ENCODE assay signal across 20 cellular contexts in the genomic region with DNA sequence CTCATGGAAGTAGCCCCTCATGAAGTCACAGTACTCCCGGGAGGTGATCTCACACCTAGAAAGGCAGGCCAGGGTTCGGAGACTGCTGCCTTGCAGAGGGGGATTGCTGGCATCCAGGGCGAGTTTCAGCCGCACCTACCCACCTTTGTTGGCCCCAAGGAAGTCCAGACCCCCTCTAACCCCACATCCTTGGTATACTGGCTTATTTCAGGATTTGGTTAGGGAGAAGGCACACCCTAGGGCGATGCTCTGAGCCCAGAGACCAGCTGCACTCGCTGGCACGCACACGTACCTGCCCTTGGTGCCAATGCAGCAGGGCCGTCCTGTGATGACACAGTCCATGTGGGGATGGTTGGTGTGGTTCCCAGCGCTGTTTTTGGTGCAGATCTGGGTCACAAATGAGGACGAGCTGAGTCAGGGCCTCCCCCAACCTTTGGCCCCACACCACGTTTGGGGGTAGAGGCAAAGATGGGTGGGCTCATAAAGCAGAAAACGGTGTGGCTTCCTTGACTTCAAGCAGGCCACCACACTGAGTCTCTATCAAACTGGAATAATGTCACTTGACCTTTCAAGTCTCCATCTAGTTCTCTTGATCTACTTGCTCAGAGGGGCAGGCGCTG. TPM values are rescaled to one million over a fixed set of nuclear protein-coding genes. Genes with fewer than 3 reads are reported as not detected.
DNase-seq lines count a peak whose midpoint lies in the region; ATAC-seq, FAIRE-seq and TF ChIP-seq lines count a peak whose summit lies in the region.
"Had no signal": no experiment of that assay in that cellular context is flagged by ENCODE, and none has a peak within 500 bp of the region (broad histone marks: within the 10 kb centered on the region; RNA-seq: fewer than 3 reads in every experiment).

No MANE protein-coding gene starts in this region.

- H3K4me2 ChIP-seq in K562 (ENCODE audit: insufficient read depth, low read length) (no peak overlapping the region), osteoblast (ENCODE audit: insufficient read depth, low read length) (no peak overlapping the region)

- H3K4me3 ChIP-seq in heart left ventricle, result no peak overlapping the region
- H3K4me3 ChIP-seq in GM06990 (replicated peaks; ENCODE audit: low read depth, low read length), result no peak overlapping the region
- no peak overlapping the region for H3K4me3 ChIP-seq in K562
- H3K4me3 ChIP-seq in osteoblast (ENCODE audit: insufficient read depth, low read length), result no peak overlapping the region
- H3K4me3 ChIP-seq: GM23248 had no signal

- H4K20me1 ChIP-seq in K562 (replicated peaks; ENCODE audit: control insufficient read depth, insufficient read depth, low read length) (no peaks in the 10 kb centered on the region; the same call in none of the 2 replicates), osteoblast (ENCODE audit: insufficient read depth, low read length) (peaks cover 22% of the 10 kb centered on the region)

- H2AFZ ChIP-seq in K562 (ENCODE audit: low read depth, low read length) (no peak overlapping the region), osteoblast (ENCODE audit: low read length) (no peak overlapping the region)
- H2AFZ ChIP-seq: GM23248 had no signal

- CTCF ChIA-PET in K562 (lab: Yijun Ruan, JAX; ENCODE audit: low intra/inter-chr PET ratio), result no interaction called here

- POLR2A ChIA-PET in K562 (lab: Yijun Ruan, JAX), result interaction anchor here (2.1 kb wide), 1 partner anchor 11 kb away, joined by 18 read pairs; a partner anchor contains a TSS

- in situ Hi-C loops in K562 (cut with MboI), result no loop called here

- intact Hi-C loops in left ventricle myocardium superior (cut with micrococcal nuclease), result no loop called here
- intact Hi-C loops in heart left ventricle (cut with DNase I), result no loop called here
- intact Hi-C loops in K562 (cut with micrococcal nuclease), result no loop called here

- no peak for TF ChIP-seq CTCF in heart left ventricle (IDR thresholded peaks at IDR 0.05)
- TF ChIP-seq CTCF in GM06990 (IDR thresholded peaks at IDR 0.05; ENCODE audit: insufficient read depth, low read length, poor library complexity, severe bottlenecking), result no peak
- no peak for TF ChIP-seq CTCF in K562 (IDR thresholded peaks at IDR 0.05 in 2 of 3, conservative IDR thresholded peaks at IDR 0.05 in 1 of 3; ENCODE audit: insufficient read depth in 2 of 3, low read depth in 1 of 3, low read length in 3 of 3)
- TF ChIP-seq CTCF in osteoblast (IDR thresholded peaks at IDR 0.05; ENCODE audit: extremely low read depth, low read depth, low read length), result no peak

- FAIRE-seq in K562 (lab: Jason Lieb, UNC), result no peak
- FAIRE-seq: A204.1, GM12891, H54 had no signal

- peak; percentile 10 for DNase-seq in left ventricle myocardium superior
- no peak for DNase-seq in heart left ventricle
- peak; percentile 3 for DNase-seq in GM06990 (ENCODE audit: extremely low read depth, insufficient read length)
- no peak for DNase-seq in K562 (ENCODE audit: extremely low read depth in 1 of 4, low spot score in 3 of 4)
- DNase-seq in osteoblast (ENCODE audit: insufficient read length, low spot score, missing footprints), result peak; percentile 66
- DNase-seq in NCI-H774 (lab: John Stamatoyannopoulos, UW), result no peak
- DNase-seq: ACHN; CD4-positive, CD25-positive, alpha-beta regulatory T cell; COR-L47; GF-D8; GM23248; HCEC 1CT; IMR-90; KBM-7 had no signal

- TF ChIP-seq RAD21 in K562 (CRISPR knock-in tag; conservative IDR thresholded peaks at IDR 0.05 in 1 of 2, IDR thresholded peaks at IDR 0.05 in 1 of 2), result no peak

- ATAC-seq in left ventricle myocardium superior, result no peak
- no peak for ATAC-seq in heart left ventricle
- no peak for ATAC-seq in K562
- no peak for ATAC-seq in GM18511 (IDR thresholded peaks at IDR 0.05; ENCODE audit: unreplicated experiment)

- H3K9me3 ChIP-seq in heart left ventricle (no peaks in the 10 kb centered on the region), K562 (replicated peaks; ENCODE audit: control insufficient read depth, insufficient read depth, low read depth, low read length) (no peaks in the 10 kb centered on the region), osteoblast (ENCODE audit: low read depth, low read length) (no peaks in the 10 kb centered on the region)
- H3K9me3 ChIP-seq: BE2C had no signal

- TF ChIP-seq EP300 in K562 (IDR thresholded peaks at IDR 0.05; ENCODE audit: low read length), result no peak

- peaks cover 4 to 95% (median 90%) of the 10 kb centered on the region in 9 donors for H3K36me3 ChIP-seq in heart left ventricle
- peaks cover 28% of the 10 kb centered on the region for H3K36me3 ChIP-seq in GM06990 (ENCODE audit: control insufficient read depth, insufficient read depth, low read length)
- peaks cover 44% of the 10 kb centered on the region for H3K36me3 ChIP-seq in K562 (ENCODE audit: control insufficient read depth, insufficient read depth, low read length)
- peaks cover 82% of the 10 kb centered on the region for H3K36me3 ChIP-seq in osteoblast (ENCODE audit: insufficient read depth, low read length)

- H3K27ac ChIP-seq in heart left ventricle, result no peak overlapping the region
- H3K27ac ChIP-seq in K562 (ENCODE audit: extremely low read depth, low read depth, low read length), result no peak overlapping the region
- no peak overlapping the region for H3K27ac ChIP-seq in osteoblast (ENCODE audit: low read depth, low read length)
- H3K27ac ChIP-seq: GM23248 had no signal

- H3K4me1 ChIP-seq in heart left ventricle (peaks cover 0 to 5% (median 0%) of the 10 kb centered on the region in 12 donors), K562 (replicated peaks in 1 of 2; ENCODE audit: control insufficient read depth in 2 of 2, insufficient read depth in 2 of 2, low read length in 2 of 2) (peaks cover 5 to 26% of the 10 kb centered on the region in 2 experiments; a peak in 2 of 5 replicates), osteoblast (ENCODE audit: insufficient read depth, low read length) (peaks cover under 1% of the 10 kb centered on the region)
- H3K4me1 ChIP-seq: BE2C had no signal

- no peaks in the 10 kb centered on the region for H3K27me3 ChIP-seq in heart left ventricle
- no peaks in the 10 kb centered on the region for H3K27me3 ChIP-seq in GM06990 (replicated peaks; ENCODE audit: control insufficient read depth, insufficient read depth, low read length)
- no peaks in the 10 kb centered on the region for H3K27me3 ChIP-seq in K562 (ENCODE audit: control insufficient read depth in 2 of 2, insufficient read depth in 2 of 2, low read length in 2 of 2)
- no peaks in the 10 kb centered on the region for H3K27me3 ChIP-seq in osteoblast (ENCODE audit: insufficient read depth, low read length)

- no peak overlapping the region; a peak in 1 of 4 replicates for H3K9ac ChIP-seq in K562 (ENCODE audit: insufficient read depth in 1 of 2, low read depth in 2 of 2, low read length in 2 of 2)
- H3K9ac ChIP-seq: GM23248 had no signal

- H3K9me1 ChIP-seq in K562 (ENCODE audit: control insufficient read depth, insufficient read depth, low read length), result peaks cover 2% of the 10 kb centered on the region

- TF ChIP-seq POLR2A in heart left ventricle (IDR thresholded peaks at IDR 0.05) (no peak), K562 (conservative IDR thresholded peaks at IDR 0.05) (0 out of 2 replicates have a peak, but pooled peaks have one; percentile 12)

- 86 to 93% (median 90%) methylated on average over 14 of the region's 14 CpGs for WGBS in heart left ventricle, 4 donors
- 82% methylated on average over 13 of the region's 14 CpGs for WGBS in K562 (ENCODE audit: insufficient coverage, low coverage, missing lambda C conversion rate)

- H3K79me2 ChIP-seq in K562 (ENCODE audit: control insufficient read depth, insufficient read depth, low read length), result peaks cover 14% of the 10 kb centered on the region
- peaks cover 12% of the 10 kb centered on the region for H3K79me2 ChIP-seq in osteoblast (ENCODE audit: insufficient read depth, low read length)

- no TSS peak for BruUV-seq in K562 (replicated peaks; lab: Mats Ljungman, UMichigan)

RNA-seq across cellular contexts. Expression of a gene that starts 5.9 kb away (rescaled TPM):
- total RNA-seq in left ventricle myocardium superior, result 72.8 TPM
- 100 to 1,000 TPM in 1 of 9 donors, 10 to 100 TPM in 8; 41.6 to 105 (median 56.5) TPM for total RNA-seq in heart left ventricle
- polyA plus RNA-seq in heart left ventricle, result 100 to 1,000 TPM in 1 of 2 donors, 10 to 100 TPM in 1; 65.2 to 127 TPM
- total RNA-seq in K562 (2011; cell fraction: chromatin; rRNA removed; ENCODE audit: low replicate concordance), result 58.7 and 108 TPM in 2 replicates
- 59.2 and 64.4 TPM in 2 replicates for total RNA-seq in K562 (2011; cell fraction: nucleolus; rRNA removed)
- total RNA-seq in K562 (2011; cell fraction: nucleoplasm; rRNA removed), result 61.2 and 70.4 TPM in 2 replicates
- 176 and 178 TPM in 2 replicates for total RNA-seq in K562 (2014; rRNA removed)
- 78.8 and 107 TPM in 2 replicates for total RNA-seq in K562 (2014; rRNA removed; fragmentation: Illumina TruSeq; extraction: Trizol)
- 106 and 108 TPM in 2 replicates for total RNA-seq in K562 (2015; rRNA removed; fragmentation: Illumina TruSeq; extraction: Trizol)
- 123 and 124 TPM in 2 replicates for total RNA-seq in K562 (2021)
- 116 and 117 TPM in 2 replicates for polyA plus RNA-seq in K562 (2011; rRNA removed)
- 102 and 106 TPM in 2 replicates for polyA plus RNA-seq in K562 (2011; cell fraction: cytosol; rRNA removed)
- 107 and 113 TPM in 2 replicates for polyA plus RNA-seq in K562 (2011; cell fraction: nucleus; rRNA removed)
- polyA plus RNA-seq in K562 (2012), result 70.9 and 149 TPM in 2 replicates
- 103 and 132 TPM in 2 replicates for polyA plus RNA-seq in K562 (2014; fragmentation: Illumina TruSeq; extraction: Trizol)
- polyA plus RNA-seq in K562 (2014; fragmentation: Nextera tagmentation; extraction: Ambion mirVana), result 10 to 100 TPM; 59.0 to 61.5 TPM
- 122 and 154 TPM in 2 replicates for polyA plus RNA-seq in K562 (2014; rRNA removed)
- polyA minus RNA-seq in K562 (2011; rRNA and poly(A)+ RNA removed), result 48.3 and 52.8 TPM in 2 replicates
- 20.9 and 31.3 TPM in 2 replicates for polyA minus RNA-seq in K562 (2011; cell fraction: cytosol; rRNA and poly(A)+ RNA removed)
- 18.3 and 31.3 TPM in 2 replicates for polyA minus RNA-seq in K562 (2011; cell fraction: nucleus; rRNA and poly(A)+ RNA removed)
- 9.4 and 14.5 TPM in 2 replicates for total RNA-seq in osteoblast

RNA-seq across cellular contexts. Expression of a gene that starts 6.1 kb away (rescaled TPM):
- 12.9 TPM for total RNA-seq in left ventricle myocardium superior
- total RNA-seq in heart left ventricle, result 10 to 100 TPM in 7 of 9 donors, 1 to 10 TPM in 2; 4.1 to 14.4 (median 11.5) TPM
- polyA plus RNA-seq in heart left ventricle, result 10 to 100 TPM; 10.9 to 20.3 TPM
- 53.1 and 79.0 TPM in 2 replicates for total RNA-seq in K562 (2011; cell fraction: chromatin; rRNA removed; ENCODE audit: low replicate concordance)
- 47.2 and 48.0 TPM in 2 replicates for total RNA-seq in K562 (2011; cell fraction: nucleolus; rRNA removed)
- 66.1 and 91.1 TPM in 2 replicates for total RNA-seq in K562 (2011; cell fraction: nucleoplasm; rRNA removed)
- total RNA-seq in K562 (2014; rRNA removed), result 62.7 and 65.7 TPM in 2 replicates
- 46.3 and 53.5 TPM in 2 replicates for total RNA-seq in K562 (2014; rRNA removed; fragmentation: Illumina TruSeq; extraction: Trizol)
- total RNA-seq in K562 (2015; rRNA removed; fragmentation: Illumina TruSeq; extraction: Trizol), result 42.1 and 43.7 TPM in 2 replicates
- 86.7 and 90.9 TPM in 2 replicates for total RNA-seq in K562 (2021)
- 86.0 and 95.2 TPM in 2 replicates for polyA plus RNA-seq in K562 (2011; rRNA removed)
- 138 TPM in 2 replicates for polyA plus RNA-seq in K562 (2011; cell fraction: cytosol; rRNA removed)
- polyA plus RNA-seq in K562 (2011; cell fraction: nucleus; rRNA removed), result 48.9 and 51.4 TPM in 2 replicates
- 55.3 and 115 TPM in 2 replicates for polyA plus RNA-seq in K562 (2012)
- 68.2 and 81.3 TPM in 2 replicates for polyA plus RNA-seq in K562 (2014; fragmentation: Illumina TruSeq; extraction: Trizol)
- polyA plus RNA-seq in K562 (2014; fragmentation: Nextera tagmentation; extraction: Ambion mirVana), result 100 to 1,000 TPM; 304 to 315 TPM
- polyA plus RNA-seq in K562 (2014; rRNA removed), result 120 and 135 TPM in 2 replicates
- 81.3 and 98.4 TPM in 2 replicates for polyA minus RNA-seq in K562 (2011; rRNA and poly(A)+ RNA removed)
- polyA minus RNA-seq in K562 (2011; cell fraction: cytosol; rRNA and poly(A)+ RNA removed), result 37.8 and 43.4 TPM in 2 replicates
- polyA minus RNA-seq in K562 (2011; cell fraction: nucleus; rRNA and poly(A)+ RNA removed), result 17.2 and 28.0 TPM in 2 replicates
- 1.4 and 2.1 TPM in 2 replicates for total RNA-seq in osteoblast

RNA-seq across cellular contexts. Expression of a gene that starts 12.9 kb away (rescaled TPM):
- 20.0 TPM for total RNA-seq in left ventricle myocardium superior
- total RNA-seq in heart left ventricle, result 10 to 100 TPM; 17.4 to 30.6 (median 22.7) TPM
- 10 to 100 TPM; 23.9 to 45.8 TPM for polyA plus RNA-seq in heart left ventricle
- 63.2 and 128 TPM in 2 replicates for total RNA-seq in K562 (2011; cell fraction: chromatin; rRNA removed; ENCODE audit: low replicate concordance)
- total RNA-seq in K562 (2011; cell fraction: nucleolus; rRNA removed), result 70.9 and 80.0 TPM in 2 replicates
- total RNA-seq in K562 (2011; cell fraction: nucleoplasm; rRNA removed), result 60.5 TPM in 2 replicates
- total RNA-seq in K562 (2014; rRNA removed), result 4.5 and 5.9 TPM in 2 replicates
- 1.2 and 1.3 TPM in 2 replicates for total RNA-seq in K562 (2014; rRNA removed; fragmentation: Illumina TruSeq; extraction: Trizol)
- 1.2 and 1.6 TPM in 2 replicates for total RNA-seq in K562 (2015; rRNA removed; fragmentation: Illumina TruSeq; extraction: Trizol)
- total RNA-seq in K562 (2021), result 6.9 and 7.1 TPM in 2 replicates
- polyA plus RNA-seq in K562 (2011; rRNA removed), result 8.2 and 20.0 TPM in 2 replicates
- polyA plus RNA-seq in K562 (2011; cell fraction: cytosol; rRNA removed), result 9.3 and 10.9 TPM in 2 replicates
- polyA plus RNA-seq in K562 (2011; cell fraction: nucleus; rRNA removed), result 210 and 244 TPM in 2 replicates
- 3.0 and 13.0 TPM in 2 replicates for polyA plus RNA-seq in K562 (2012)
- polyA plus RNA-seq in K562 (2014; fragmentation: Illumina TruSeq; extraction: Trizol), result 4.2 and 5.5 TPM in 2 replicates
- polyA plus RNA-seq in K562 (2014; fragmentation: Nextera tagmentation; extraction: Ambion mirVana), result 1 to 10 TPM; 1.0 to 2.0 TPM
- 6.0 and 6.9 TPM in 2 replicates for polyA plus RNA-seq in K562 (2014; rRNA removed)
- polyA minus RNA-seq in K562 (2011; rRNA and poly(A)+ RNA removed), result 2.7 and 4.6 TPM in 2 replicates
- polyA minus RNA-seq in K562 (2011; cell fraction: cytosol; rRNA and poly(A)+ RNA removed), result 3.7 and 10.0 TPM in 2 replicates
- polyA minus RNA-seq in K562 (2011; cell fraction: nucleus; rRNA and poly(A)+ RNA removed), result 15.8 and 22.8 TPM in 2 replicates
- 32.2 and 39.5 TPM in 2 replicates for total RNA-seq in osteoblast
- polyA plus RNA-seq: CD4-positive, CD25-positive, alpha-beta regulatory T cell; CD8-positive, alpha-beta memory T cell had no signal

RNA-seq across cellular contexts. Expression of a gene that starts 18.5 kb away (rescaled TPM):
- 31.2 TPM for total RNA-seq in left ventricle myocardium superior
- 10 to 100 TPM; 30.5 to 89.7 (median 38.6) TPM for total RNA-seq in heart left ventricle
- polyA plus RNA-seq in heart left ventricle, result 10 to 100 TPM; 63.5 to 77.3 TPM
- 6.3 and 35.1 TPM in 2 replicates for total RNA-seq in K562 (2011; cell fraction: chromatin; rRNA removed; ENCODE audit: low replicate concordance)
- 52.2 and 54.0 TPM in 2 replicates for total RNA-seq in K562 (2011; cell fraction: nucleolus; rRNA removed)
- 26.0 and 30.7 TPM in 2 replicates for total RNA-seq in K562 (2011; cell fraction: nucleoplasm; rRNA removed)
- 192 and 226 TPM in 2 replicates for total RNA-seq in K562 (2014; rRNA removed)
- total RNA-seq in K562 (2014; rRNA removed; fragmentation: Illumina TruSeq; extraction: Trizol), result 5.0 and 6.1 TPM in 2 replicates
- 47.1 and 52.8 TPM in 2 replicates for total RNA-seq in K562 (2015; rRNA removed; fragmentation: Illumina TruSeq; extraction: Trizol)
- 80.1 and 81.9 TPM in 2 replicates for total RNA-seq in K562 (2021)
- 36.2 and 52.2 TPM in 2 replicates for polyA plus RNA-seq in K562 (2011; rRNA removed)
- 102 and 222 TPM in 2 replicates for polyA plus RNA-seq in K562 (2011; cell fraction: cytosol; rRNA removed)
- polyA plus RNA-seq in K562 (2011; cell fraction: nucleus; rRNA removed), result 38.8 and 51.3 TPM in 2 replicates
- polyA plus RNA-seq in K562 (2012), result 46.7 and 91.8 TPM in 2 replicates
- 21.1 and 55.2 TPM in 2 replicates for polyA plus RNA-seq in K562 (2014; fragmentation: Illumina TruSeq; extraction: Trizol)
- 1 to 10 TPM in 1 of 2 experiments, under 1 TPM in 1; 0.42 to 2.2 TPM for polyA plus RNA-seq in K562 (2014; fragmentation: Nextera tagmentation; extraction: Ambion mirVana)
- 138 and 214 TPM in 2 replicates for polyA plus RNA-seq in K562 (2014; rRNA removed)
- polyA minus RNA-seq in K562 (2011; rRNA and poly(A)+ RNA removed), result 5.7 and 7.4 TPM in 2 replicates
- polyA minus RNA-seq in K562 (2011; cell fraction: cytosol; rRNA and poly(A)+ RNA removed), result 34.4 and 54.7 TPM in 2 replicates
- 15.9 and 16.8 TPM in 2 replicates for polyA minus RNA-seq in K562 (2011; cell fraction: nucleus; rRNA and poly(A)+ RNA removed)
- 180 and 189 TPM in 2 replicates for total RNA-seq in osteoblast

Comparison
In these comparisons a context has a peak if more than half of its experiments do, and no peak if none do; other contexts are left out.
1. DNase-seq: peak in left ventricle myocardium superior (single experiment), GM06990 (single experiment) and osteoblast (single experiment); none in heart left ventricle (0 of 5), K562 (0 of 4) and NCI-H774 (single experiment).